Comparison of ENCODE assay signal across 8 cellular contexts in genomic region chr5:134524826-134525686, GRCh38. TPM values are rescaled to one million over a fixed set of nuclear protein-coding genes. Genes with fewer than 3 reads are reported as not detected.
DNase-seq lines count a peak whose midpoint lies in the region; ATAC-seq lines count a peak whose summit lies in the region.

TSS of gene JADE2 (plus strand) at chr5:134525670. CDS start at chr5:134535858, 10,188 bp downstream.

- H3K4me1 Mint-ChIP-seq in activated T-cell treated with anti-CD3 and anti-CD28 coated beads, Interleukin-2, amount 50 U/mL, for 4 hours (ENCODE audit: low read depth): peaks cover 27% of the 10 kb centered on the region

- no peaks in the 10 kb centered on the region for H3K36me3 Mint-ChIP-seq in activated T-cell treated with anti-CD3 and anti-CD28 coated beads, Interleukin-2, amount 50 U/mL, for 4 hours (ENCODE audit: insufficient read depth)

- H3K27me3 ChIP-seq in muscle layer of colon (ENCODE audit: control insufficient read depth in 1 of 2, insufficient read depth in 2 of 2, low read length in 2 of 2): no peaks in the 10 kb centered on the region

- peak within 1 kb of the TSS; percentile 99 for H3K27ac ChIP-seq in muscle layer of colon (ENCODE audit: low read depth, low read length)

- H3K9ac ChIP-seq in muscle layer of colon (ENCODE audit: low read length): peak within 1 kb of the TSS; percentile 89

- no peaks in the 10 kb centered on the region for H3K27me3 Mint-ChIP-seq in activated T-cell treated with anti-CD3 and anti-CD28 coated beads, Interleukin-2, amount 50 U/mL, for 4 hours (ENCODE audit: low read depth)

- DNase-seq in SKM-1 (lab: John Stamatoyannopoulos, UW; ENCODE audit: unreplicated experiment): peak; percentile 20
- DNase-seq in SKM-1 treated with dmso at 0.1 percent for 144 hours (lab: John Stamatoyannopoulos, UW; ENCODE audit: unreplicated experiment): no peak
- peak; percentile 81 for DNase-seq in OCI-M1 (lab: John Stamatoyannopoulos, UW)
- peak; percentile 73 for DNase-seq in activated T-cell treated with anti-CD3 and anti-CD28 coated beads, Interleukin-2, amount 50 U/mL, for 4 hours
- DNase-seq in stimulated activated CD8-positive, alpha-beta memory T cell treated with anti-CD3 and anti-CD28 coated beads, Interleukin-7, amount 100 ng/mL, for 1 hour (ENCODE audit: low read depth in 2 of 2): peak; percentile 61 to 63

- H3K4me3 ChIP-seq in muscle layer of colon (ENCODE audit: low read depth in 1 of 2, low read length in 2 of 2): peak within 1 kb of the TSS; percentile 88 to 97

- no peaks in the 10 kb centered on the region for H3K9me3 Mint-ChIP-seq in activated T-cell treated with anti-CD3 and anti-CD28 coated beads, Interleukin-2, amount 50 U/mL, for 4 hours

- H3K4me1 ChIP-seq in muscle layer of colon (ENCODE audit: insufficient read depth, low read length): peaks cover 31% of the 10 kb centered on the region

- H3K36me3 ChIP-seq in muscle layer of colon (ENCODE audit: insufficient read depth, low read length): no peaks in the 10 kb centered on the region

- peak within 1 kb of the TSS; percentile 99 for H3K4me3 Mint-ChIP-seq in activated T-cell treated with anti-CD3 and anti-CD28 coated beads, Interleukin-2, amount 50 U/mL, for 4 hours

- H3K9me3 ChIP-seq in muscle layer of colon (ENCODE audit: low read length): no peaks in the 10 kb centered on the region

- ATAC-seq in HG03159 (IDR thresholded peaks at IDR 0.05; ENCODE audit: unreplicated experiment) (peak; percentile 43), esophagus mucosa (peak; percentile 69)
- peak; percentile 46 to 49 for ATAC-seq in activated T-cell treated with anti-CD3 and anti-CD28 coated beads, Interleukin-2, amount 50 U/mL, for 4 hours

RNA-seq across cellular contexts. Expression of gene JADE2, which starts in this region (rescaled TPM):
- total RNA-seq in activated T-cell treated with anti-CD3 and anti-CD28 coated beads, Interleukin-2, amount 50 U/mL, for 4 hours: 10 to 100 TPM; 73.6 to 83.6 (median 76.8) TPM
- total RNA-seq in esophagus mucosa: 12.9 TPM
